1 cellular context compared by ENCODE assay signal in the genomic region with DNA sequence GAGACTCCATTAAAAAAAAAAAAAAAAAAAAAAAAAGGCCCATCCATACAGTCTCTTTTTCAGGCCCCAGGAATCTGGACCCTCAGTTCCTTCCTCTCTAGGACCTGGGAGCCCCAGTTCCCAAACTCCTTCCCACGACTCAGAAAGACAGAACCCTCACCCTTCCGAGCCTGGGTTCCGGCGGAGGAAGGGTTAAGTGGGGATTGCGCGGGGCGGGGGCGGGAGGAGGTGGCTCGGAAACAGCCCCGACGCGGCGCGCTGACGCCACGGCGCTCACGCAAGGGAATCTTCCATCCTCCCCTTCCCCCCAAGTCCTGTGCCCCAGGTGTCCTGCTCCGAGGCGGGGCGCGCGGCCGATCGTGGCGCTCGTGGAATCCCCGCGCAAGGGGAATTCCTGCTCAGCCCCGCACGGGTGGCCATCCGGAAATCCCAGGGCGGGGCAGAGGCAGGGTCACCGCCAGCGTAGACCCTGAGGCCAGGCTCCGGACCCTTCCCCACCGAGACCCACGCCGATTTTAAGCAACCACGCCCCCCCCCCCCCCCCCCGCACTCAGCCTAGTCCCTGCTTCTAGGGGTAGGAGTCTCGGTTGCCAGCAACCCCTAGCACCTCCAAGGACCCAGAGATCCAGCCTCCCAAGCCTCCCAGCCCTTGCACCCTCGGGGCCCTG.
TF ChIP-seq lines count a peak whose summit lies in the region.

No MANE protein-coding gene starts in this region.

TF ChIP-seq in HEK293, 187 proteins besides CTCF, POLR2A, EP300 and RAD21 (continued from another document and continues in another):
- TF ChIP-seq, protein P1, sequence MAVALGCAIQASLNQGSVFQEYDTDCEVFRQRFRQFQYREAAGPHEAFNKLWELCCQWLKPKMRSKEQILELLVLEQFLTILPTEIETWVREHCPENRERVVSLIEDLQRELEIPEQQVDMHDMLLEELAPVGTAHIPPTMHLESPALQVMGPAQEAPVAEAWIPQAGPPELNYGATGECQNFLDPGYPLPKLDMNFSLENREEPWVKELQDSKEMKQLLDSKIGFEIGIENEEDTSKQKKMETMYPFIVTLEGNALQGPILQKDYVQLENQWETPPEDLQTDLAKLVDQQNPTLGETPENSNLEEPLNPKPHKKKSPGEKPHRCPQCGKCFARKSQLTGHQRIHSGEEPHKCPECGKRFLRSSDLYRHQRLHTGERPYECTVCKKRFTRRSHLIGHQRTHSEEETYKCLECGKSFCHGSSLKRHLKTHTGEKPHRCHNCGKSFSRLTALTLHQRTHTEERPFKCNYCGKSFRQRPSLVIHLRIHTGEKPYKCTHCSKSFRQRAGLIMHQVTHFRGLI (tag by site-specific recombination; IDR thresholded peaks at IDR 0.05), result peak; percentile 9; the same call in 1 of the 2 replicates
- TF ChIP-seq SCRT2 (tag by site-specific recombination; IDR thresholded peaks at IDR 0.05) (no peak), ZNF510 (tag by site-specific recombination; IDR thresholded peaks at IDR 0.05; ENCODE audit: insufficient replicate concordance) (no peak), ZNF792 (tag by site-specific recombination; IDR thresholded peaks at IDR 0.05) (no peak), ZNF24 (tag by site-specific recombination; IDR thresholded peaks at IDR 0.05) (peak; percentile 86), ZNF596 (tag by site-specific recombination; IDR thresholded peaks at IDR 0.05) (no peak), SALL2 (tag by site-specific recombination; IDR thresholded peaks at IDR 0.05; ENCODE audit: borderline replicate concordance) (no peak), ZNF585B (tag by site-specific recombination; IDR thresholded peaks at IDR 0.05) (no peak), ZNF549 (tag by site-specific recombination; IDR thresholded peaks at IDR 0.05) (no peak), ZNF157 (tag by site-specific recombination; IDR thresholded peaks at IDR 0.05) (no peak), SP3 (tag by site-specific recombination; IDR thresholded peaks at IDR 0.05) (peak; percentile 87), ZNF701 (tag by site-specific recombination; IDR thresholded peaks at IDR 0.05) (peak; percentile 73; the same call in 1 of the 2 replicates), ZNF664 (tag by site-specific recombination; IDR thresholded peaks at IDR 0.05) (no peak), ZNF2 (tag by site-specific recombination; IDR thresholded peaks at IDR 0.05) (peak; percentile 93), ZNF76 (tag by site-specific recombination; IDR thresholded peaks at IDR 0.05; ENCODE audit: borderline replicate concordance, low read depth) (peak; percentile 64; the same call in 1 of the 2 replicates), ZIC2 (tag by site-specific recombination; IDR thresholded peaks at IDR 0.05) (peak; percentile 71; the same call in 1 of the 2 replicates), ZSCAN23 (tag by site-specific recombination; IDR thresholded peaks at IDR 0.05) (peak; percentile 38; the same call in 1 of the 2 replicates), KLF8 (tag by site-specific recombination; IDR thresholded peaks at IDR 0.05) (peak; percentile 99), OSR2 (tag by site-specific recombination; IDR thresholded peaks at IDR 0.05) (peak; percentile 34; the same call in 1 of the 2 replicates), ZNF48 (tag by site-specific recombination; IDR thresholded peaks at IDR 0.05) (no peak), ZNF223 (tag by site-specific recombination; IDR thresholded peaks at IDR 0.05) (0 out of 2 replicates have a peak, but pooled peaks have one; percentile 27), ZNF473 (tag by site-specific recombination; IDR thresholded peaks at IDR 0.05) (no peak), GFI1B (tag by site-specific recombination; IDR thresholded peaks at IDR 0.05) (peak; percentile 78), ZNF155 (tag by site-specific recombination; IDR thresholded peaks at IDR 0.05) (no peak), ZNF311 (tag by site-specific recombination; IDR thresholded peaks at IDR 0.05; ENCODE audit: borderline replicate concordance) (no peak), ZBTB8A (tag by site-specific recombination; IDR thresholded peaks at IDR 0.05) (no peak; the same call in none of the 2 replicates), ZNF112 (tag by site-specific recombination; IDR thresholded peaks at IDR 0.05) (no peak), ZNF174 (tag by site-specific recombination; IDR thresholded peaks at IDR 0.05) (no peak), ZFP41 (tag by site-specific recombination; IDR thresholded peaks at IDR 0.05; ENCODE audit: borderline replicate concordance) (no peak), KLF9 (tag by site-specific recombination; IDR thresholded peaks at IDR 0.05; ENCODE audit: low read depth) (peak; percentile 77), ZNF558 (tag by site-specific recombination; IDR thresholded peaks at IDR 0.05) (peak; percentile 62; the same call in 1 of the 2 replicates), REPIN1 (tag by site-specific recombination; IDR thresholded peaks at IDR 0.05; ENCODE audit: low read depth) (0 out of 2 replicates have a peak, but pooled peaks have one; percentile 16), ZFP3 (tag by site-specific recombination; IDR thresholded peaks at IDR 0.05; ENCODE audit: low read depth) (0 out of 2 replicates have a peak, but pooled peaks have one; percentile 38), ZNF560 (tag by site-specific recombination; IDR thresholded peaks at IDR 0.05; ENCODE audit: borderline replicate concordance) (no peak)
- TF ChIP-seq, protein P2, sequence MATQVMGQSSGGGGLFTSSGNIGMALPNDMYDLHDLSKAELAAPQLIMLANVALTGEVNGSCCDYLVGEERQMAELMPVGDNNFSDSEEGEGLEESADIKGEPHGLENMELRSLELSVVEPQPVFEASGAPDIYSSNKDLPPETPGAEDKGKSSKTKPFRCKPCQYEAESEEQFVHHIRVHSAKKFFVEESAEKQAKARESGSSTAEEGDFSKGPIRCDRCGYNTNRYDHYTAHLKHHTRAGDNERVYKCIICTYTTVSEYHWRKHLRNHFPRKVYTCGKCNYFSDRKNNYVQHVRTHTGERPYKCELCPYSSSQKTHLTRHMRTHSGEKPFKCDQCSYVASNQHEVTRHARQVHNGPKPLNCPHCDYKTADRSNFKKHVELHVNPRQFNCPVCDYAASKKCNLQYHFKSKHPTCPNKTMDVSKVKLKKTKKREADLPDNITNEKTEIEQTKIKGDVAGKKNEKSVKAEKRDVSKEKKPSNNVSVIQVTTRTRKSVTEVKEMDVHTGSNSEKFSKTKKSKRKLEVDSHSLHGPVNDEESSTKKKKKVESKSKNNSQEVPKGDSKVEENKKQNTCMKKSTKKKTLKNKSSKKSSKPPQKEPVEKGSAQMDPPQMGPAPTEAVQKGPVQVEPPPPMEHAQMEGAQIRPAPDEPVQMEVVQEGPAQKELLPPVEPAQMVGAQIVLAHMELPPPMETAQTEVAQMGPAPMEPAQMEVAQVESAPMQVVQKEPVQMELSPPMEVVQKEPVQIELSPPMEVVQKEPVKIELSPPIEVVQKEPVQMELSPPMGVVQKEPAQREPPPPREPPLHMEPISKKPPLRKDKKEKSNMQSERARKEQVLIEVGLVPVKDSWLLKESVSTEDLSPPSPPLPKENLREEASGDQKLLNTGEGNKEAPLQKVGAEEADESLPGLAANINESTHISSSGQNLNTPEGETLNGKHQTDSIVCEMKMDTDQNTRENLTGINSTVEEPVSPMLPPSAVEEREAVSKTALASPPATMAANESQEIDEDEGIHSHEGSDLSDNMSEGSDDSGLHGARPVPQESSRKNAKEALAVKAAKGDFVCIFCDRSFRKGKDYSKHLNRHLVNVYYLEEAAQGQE (tag by site-specific recombination; IDR thresholded peaks at IDR 0.05), result peak; percentile 71; the same call in 1 of the 2 replicates
- TF ChIP-seq, protein P3, sequence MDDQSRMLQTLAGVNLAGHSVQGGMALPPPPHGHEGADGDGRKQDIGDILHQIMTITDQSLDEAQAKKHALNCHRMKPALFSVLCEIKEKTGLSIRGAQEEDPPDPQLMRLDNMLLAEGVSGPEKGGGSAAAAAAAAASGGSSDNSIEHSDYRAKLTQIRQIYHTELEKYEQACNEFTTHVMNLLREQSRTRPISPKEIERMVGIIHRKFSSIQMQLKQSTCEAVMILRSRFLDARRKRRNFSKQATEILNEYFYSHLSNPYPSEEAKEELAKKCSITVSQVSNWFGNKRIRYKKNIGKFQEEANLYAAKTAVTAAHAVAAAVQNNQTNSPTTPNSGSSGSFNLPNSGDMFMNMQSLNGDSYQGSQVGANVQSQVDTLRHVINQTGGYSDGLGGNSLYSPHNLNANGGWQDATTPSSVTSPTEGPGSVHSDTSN (CRISPR knock-in tag; IDR thresholded peaks at IDR 0.05), result no peak
- TF ChIP-seq, protein P4, sequence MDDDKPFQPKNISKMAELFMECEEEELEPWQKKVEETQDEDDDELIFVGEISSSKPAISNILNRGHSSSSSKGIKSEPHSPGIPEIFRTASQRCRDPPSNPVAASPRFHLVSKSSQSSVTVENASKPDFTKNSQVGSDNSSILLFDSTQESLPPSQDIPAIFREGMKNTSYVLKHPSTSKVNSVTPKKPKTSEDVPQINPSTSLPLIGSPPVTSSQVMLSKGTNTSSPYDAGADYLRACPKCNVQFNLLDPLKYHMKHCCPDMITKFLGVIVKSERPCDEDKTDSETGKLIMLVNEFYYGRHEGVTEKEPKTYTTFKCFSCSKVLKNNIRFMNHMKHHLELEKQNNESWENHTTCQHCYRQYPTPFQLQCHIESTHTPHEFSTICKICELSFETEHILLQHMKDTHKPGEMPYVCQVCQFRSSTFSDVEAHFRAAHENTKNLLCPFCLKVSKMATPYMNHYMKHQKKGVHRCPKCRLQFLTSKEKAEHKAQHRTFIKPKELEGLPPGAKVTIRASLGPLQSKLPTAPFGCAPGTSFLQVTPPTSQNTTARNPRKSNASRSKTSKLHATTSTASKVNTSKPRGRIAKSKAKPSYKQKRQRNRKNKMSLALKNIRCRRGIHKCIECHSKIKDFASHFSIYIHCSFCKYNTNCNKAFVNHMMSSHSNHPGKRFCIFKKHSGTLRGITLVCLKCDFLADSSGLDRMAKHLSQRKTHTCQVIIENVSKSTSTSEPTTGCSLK (tag by site-specific recombination; IDR thresholded peaks at IDR 0.05), result no peak
- TF ChIP-seq, protein P5, sequence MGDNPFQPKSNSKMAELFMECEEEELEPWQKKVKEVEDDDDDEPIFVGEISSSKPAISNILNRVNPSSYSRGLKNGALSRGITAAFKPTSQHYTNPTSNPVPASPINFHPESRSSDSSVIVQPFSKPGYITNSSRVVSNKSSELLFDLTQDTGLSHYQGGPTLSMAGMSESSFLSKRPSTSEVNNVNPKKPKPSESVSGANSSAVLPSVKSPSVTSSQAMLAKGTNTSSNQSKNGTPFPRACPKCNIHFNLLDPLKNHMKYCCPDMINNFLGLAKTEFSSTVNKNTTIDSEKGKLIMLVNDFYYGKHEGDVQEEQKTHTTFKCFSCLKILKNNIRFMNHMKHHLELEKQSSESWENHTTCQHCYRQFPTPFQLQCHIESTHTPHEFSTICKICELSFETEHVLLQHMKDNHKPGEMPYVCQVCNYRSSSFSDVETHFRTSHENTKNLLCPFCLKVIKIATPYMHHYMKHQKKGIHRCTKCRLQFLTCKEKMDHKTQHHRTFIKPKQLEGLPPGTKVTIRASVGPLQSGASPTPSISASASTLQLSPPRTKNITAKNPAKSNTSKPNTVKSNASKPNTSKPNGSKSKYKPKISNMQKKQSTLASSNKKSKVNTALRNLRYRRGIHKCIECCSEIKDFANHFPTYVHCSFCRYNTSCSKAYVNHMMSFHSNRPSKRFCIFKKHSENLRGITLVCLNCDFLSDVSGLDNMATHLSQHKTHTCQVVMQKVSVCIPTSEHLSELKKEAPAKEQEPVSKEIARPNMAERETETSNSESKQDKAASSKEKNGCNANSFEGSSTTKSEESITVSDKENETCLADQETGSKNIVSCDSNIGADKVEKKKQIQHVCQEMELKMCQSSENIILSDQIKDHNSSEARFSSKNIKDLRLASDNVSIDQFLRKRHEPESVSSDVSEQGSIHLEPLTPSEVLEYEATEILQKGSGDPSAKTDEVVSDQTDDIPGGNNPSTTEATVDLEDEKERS (tag by site-specific recombination; IDR thresholded peaks at IDR 0.05), result peak; percentile 82; the same call in 1 of the 2 replicates
- TF ChIP-seq, protein P6, sequence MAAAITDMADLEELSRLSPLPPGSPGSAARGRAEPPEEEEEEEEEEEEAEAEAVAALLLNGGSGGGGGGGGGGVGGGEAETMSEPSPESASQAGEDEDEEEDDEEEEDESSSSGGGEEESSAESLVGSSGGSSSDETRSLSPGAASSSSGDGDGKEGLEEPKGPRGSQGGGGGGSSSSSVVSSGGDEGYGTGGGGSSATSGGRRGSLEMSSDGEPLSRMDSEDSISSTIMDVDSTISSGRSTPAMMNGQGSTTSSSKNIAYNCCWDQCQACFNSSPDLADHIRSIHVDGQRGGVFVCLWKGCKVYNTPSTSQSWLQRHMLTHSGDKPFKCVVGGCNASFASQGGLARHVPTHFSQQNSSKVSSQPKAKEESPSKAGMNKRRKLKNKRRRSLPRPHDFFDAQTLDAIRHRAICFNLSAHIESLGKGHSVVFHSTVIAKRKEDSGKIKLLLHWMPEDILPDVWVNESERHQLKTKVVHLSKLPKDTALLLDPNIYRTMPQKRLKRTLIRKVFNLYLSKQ (tag by site-specific recombination; IDR thresholded peaks at IDR 0.05; ENCODE audit: borderline replicate concordance), result no peak
- TF ChIP-seq, protein P7, sequence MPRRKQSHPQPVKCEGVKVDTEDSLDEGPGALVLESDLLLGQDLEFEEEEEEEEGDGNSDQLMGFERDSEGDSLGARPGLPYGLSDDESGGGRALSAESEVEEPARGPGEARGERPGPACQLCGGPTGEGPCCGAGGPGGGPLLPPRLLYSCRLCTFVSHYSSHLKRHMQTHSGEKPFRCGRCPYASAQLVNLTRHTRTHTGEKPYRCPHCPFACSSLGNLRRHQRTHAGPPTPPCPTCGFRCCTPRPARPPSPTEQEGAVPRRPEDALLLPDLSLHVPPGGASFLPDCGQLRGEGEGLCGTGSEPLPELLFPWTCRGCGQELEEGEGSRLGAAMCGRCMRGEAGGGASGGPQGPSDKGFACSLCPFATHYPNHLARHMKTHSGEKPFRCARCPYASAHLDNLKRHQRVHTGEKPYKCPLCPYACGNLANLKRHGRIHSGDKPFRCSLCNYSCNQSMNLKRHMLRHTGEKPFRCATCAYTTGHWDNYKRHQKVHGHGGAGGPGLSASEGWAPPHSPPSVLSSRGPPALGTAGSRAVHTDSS (tag by site-specific recombination; IDR thresholded peaks at IDR 0.05), result no peak
- TF ChIP-seq, protein P8, sequence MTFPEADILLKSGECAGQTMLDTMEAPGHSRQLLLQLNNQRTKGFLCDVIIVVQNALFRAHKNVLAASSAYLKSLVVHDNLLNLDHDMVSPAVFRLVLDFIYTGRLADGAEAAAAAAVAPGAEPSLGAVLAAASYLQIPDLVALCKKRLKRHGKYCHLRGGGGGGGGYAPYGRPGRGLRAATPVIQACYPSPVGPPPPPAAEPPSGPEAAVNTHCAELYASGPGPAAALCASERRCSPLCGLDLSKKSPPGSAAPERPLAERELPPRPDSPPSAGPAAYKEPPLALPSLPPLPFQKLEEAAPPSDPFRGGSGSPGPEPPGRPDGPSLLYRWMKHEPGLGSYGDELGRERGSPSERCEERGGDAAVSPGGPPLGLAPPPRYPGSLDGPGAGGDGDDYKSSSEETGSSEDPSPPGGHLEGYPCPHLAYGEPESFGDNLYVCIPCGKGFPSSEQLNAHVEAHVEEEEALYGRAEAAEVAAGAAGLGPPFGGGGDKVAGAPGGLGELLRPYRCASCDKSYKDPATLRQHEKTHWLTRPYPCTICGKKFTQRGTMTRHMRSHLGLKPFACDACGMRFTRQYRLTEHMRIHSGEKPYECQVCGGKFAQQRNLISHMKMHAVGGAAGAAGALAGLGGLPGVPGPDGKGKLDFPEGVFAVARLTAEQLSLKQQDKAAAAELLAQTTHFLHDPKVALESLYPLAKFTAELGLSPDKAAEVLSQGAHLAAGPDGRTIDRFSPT (tag by site-specific recombination; IDR thresholded peaks at IDR 0.05), result peak; percentile 62
